8 cellular contexts compared by ENCODE assay signal in the genomic region with DNA sequence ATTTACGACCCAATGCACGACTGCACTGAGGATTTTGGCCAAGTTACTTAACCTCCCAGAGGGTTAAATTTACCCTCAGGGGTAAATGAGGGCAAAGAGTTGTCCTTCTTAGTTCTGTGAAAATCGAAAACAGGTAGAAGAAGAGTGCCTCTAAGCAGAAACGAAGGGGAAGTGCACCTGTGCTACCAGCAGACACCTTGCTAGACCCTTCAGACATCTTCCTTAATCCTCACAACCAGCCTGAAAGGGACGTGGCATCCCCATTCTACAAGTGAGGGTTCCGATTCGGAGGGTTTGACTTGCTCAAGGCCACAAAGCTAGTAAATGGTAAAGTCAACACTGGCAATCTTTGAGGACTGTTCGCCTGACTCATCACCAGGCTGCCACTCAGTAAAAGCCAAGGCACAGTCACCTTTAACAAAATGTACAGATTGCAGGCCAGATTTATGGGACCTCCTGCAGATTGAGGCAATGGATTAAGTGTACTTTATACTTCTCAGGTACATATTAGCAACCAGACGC. TPM values are rescaled to one million over a fixed set of nuclear protein-coding genes. Genes with fewer than 3 reads are reported as not detected.
DNase-seq lines count a peak whose midpoint lies in the region; ATAC-seq and TF ChIP-seq lines count a peak whose summit lies in the region.

No MANE protein-coding gene starts in this region.

- no peaks in the 10 kb centered on the region for H3K9me3 ChIP-seq in psoas muscle

- WGBS in psoas muscle, 3 donors = 64 to 67% (median 66%) methylated on average over 9 of the region's 9 CpGs

- peaks cover 6% of the 10 kb centered on the region for H3K4me1 ChIP-seq in psoas muscle

- H3K27me3 ChIP-seq in psoas muscle (ENCODE audit: insufficient read depth in 3 of 3, low read length in 2 of 3) = no peaks in the 10 kb centered on the region

- TF ChIP-seq CTCF in fibroblast of villous mesenchyme (IDR thresholded peaks at IDR 0.05; ENCODE audit: insufficient read depth, low read depth, low read length) (no peak), psoas muscle (IDR thresholded peaks at IDR 0.05) (no peak)

- no peak for ATAC-seq in activated T-cell treated with anti-CD3 and anti-CD28 coated beads, Interleukin-2, amount 50 U/mL, for 4 hours
- ATAC-seq in psoas muscle (no peak), GM21528 (IDR thresholded peaks at IDR 0.05; ENCODE audit: low FRiP score, unreplicated experiment) (no peak), HG02678 (IDR thresholded peaks at IDR 0.05; ENCODE audit: unreplicated experiment) (no peak)

- no peaks in the 10 kb centered on the region for H3K36me3 ChIP-seq in psoas muscle (ENCODE audit: insufficient read depth in 1 of 2, low read depth in 1 of 2)

- DNase-seq in COLO668 (lab: John Stamatoyannopoulos, UW; ENCODE audit: unreplicated experiment) = peak; percentile 6
- peak; percentile 92 for DNase-seq in LoVo (ENCODE audit: low spot score)
- no peak for DNase-seq in activated T-cell treated with anti-CD3 and anti-CD28 coated beads, Interleukin-2, amount 50 U/mL, for 4 hours
- DNase-seq in fibroblast of villous mesenchyme (ENCODE audit: low read depth) = peak; percentile 57
- no peak for DNase-seq in psoas muscle
- DNase-seq in KG1 (lab: John Stamatoyannopoulos, UW) = no peak

- H3K4me1 Mint-ChIP-seq in activated T-cell treated with anti-CD3 and anti-CD28 coated beads, Interleukin-2, amount 50 U/mL, for 4 hours (ENCODE audit: low read depth) = peaks cover 53% of the 10 kb centered on the region

- H3K27ac ChIP-seq in psoas muscle = peak overlapping the region; percentile 85

- H3K9me3 Mint-ChIP-seq in activated T-cell treated with anti-CD3 and anti-CD28 coated beads, Interleukin-2, amount 50 U/mL, for 4 hours = no peaks in the 10 kb centered on the region

- peak overlapping the region; percentile 75 for H3K4me3 Mint-ChIP-seq in activated T-cell treated with anti-CD3 and anti-CD28 coated beads, Interleukin-2, amount 50 U/mL, for 4 hours

- H3K27me3 Mint-ChIP-seq in activated T-cell treated with anti-CD3 and anti-CD28 coated beads, Interleukin-2, amount 50 U/mL, for 4 hours (ENCODE audit: low read depth) = no peaks in the 10 kb centered on the region

- intact Hi-C loops in psoas muscle (cut with DNase I) = loop anchor here in 1 of 2 donors (5.0 kb wide), 1 partner anchor 105 kb away; no protein-coding TSS in a partner anchor

- H3K4me3 ChIP-seq in fibroblast of villous mesenchyme (ENCODE audit: low read depth, low read length) (peak overlapping the region; percentile 45), psoas muscle (peak overlapping the region; percentile 70)

- H3K36me3 Mint-ChIP-seq in activated T-cell treated with anti-CD3 and anti-CD28 coated beads, Interleukin-2, amount 50 U/mL, for 4 hours (ENCODE audit: insufficient read depth) = no peaks in the 10 kb centered on the region

RNA-seq across cellular contexts. Expression of a gene that starts 1.6 kb away (rescaled TPM):
- not detected for total RNA-seq in activated T-cell treated with anti-CD3 and anti-CD28 coated beads, Interleukin-2, amount 50 U/mL, for 4 hours
- 0.32 and 11.2 TPM in 2 replicates for total RNA-seq in fibroblast of villous mesenchyme
- total RNA-seq in psoas muscle = not detected
- not detected for polyA plus RNA-seq in psoas muscle

RNA-seq across cellular contexts. Expression of a gene that starts 57.7 kb away (rescaled TPM):
- 1 to 10 TPM; 8.0 to 8.7 (median 8.4) TPM for total RNA-seq in activated T-cell treated with anti-CD3 and anti-CD28 coated beads, Interleukin-2, amount 50 U/mL, for 4 hours
- total RNA-seq in fibroblast of villous mesenchyme = 5.8 and 10.8 TPM in 2 replicates
- total RNA-seq in psoas muscle = 1 to 10 TPM; 2.1 to 4.0 (median 2.5) TPM
- 1 to 10 TPM in 2 of 3 donors, under 1 TPM in 1; 0.89 to 1.9 (median 1.8) TPM for polyA plus RNA-seq in psoas muscle

Comparison
In these comparisons a context has a peak if more than half of its experiments do, and no peak if none do; other contexts are left out.
1. DNase-seq: peak in COLO668 (single experiment), LoVo (single experiment) and fibroblast of villous mesenchyme (single experiment); none in activated T-cell treated with anti-CD3 and anti-CD28 coated beads, Interleukin-2, amount 50 U/mL, for 4 hours (single experiment), psoas muscle (0 of 2) and KG1 (single experiment).